In the genomic region with DNA sequence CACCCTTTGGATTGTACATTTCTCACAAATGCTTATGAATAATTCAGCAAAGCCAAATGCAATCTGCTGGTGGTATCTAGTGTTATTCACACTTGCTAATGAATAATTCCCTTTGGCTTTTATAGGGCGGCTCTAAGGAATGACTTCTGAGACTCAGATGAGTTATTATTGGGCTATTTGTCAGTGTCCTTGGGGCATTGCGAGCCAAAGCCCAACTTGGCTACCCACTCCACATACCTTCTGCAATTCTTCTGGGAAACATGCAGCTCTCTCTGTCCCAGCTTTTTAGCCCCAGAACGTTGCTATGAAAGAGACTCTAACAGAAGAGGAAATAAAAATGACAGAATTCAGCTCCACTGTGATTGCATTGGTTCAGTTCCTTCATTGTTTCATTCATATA, we compare ENCODE assay signal across 12 cellular contexts. TPM values are rescaled to one million over a fixed set of nuclear protein-coding genes. Genes with fewer than 3 reads are reported as not detected.
DNase-seq lines count a peak whose midpoint lies in the region; ATAC-seq and TF ChIP-seq lines count a peak whose summit lies in the region.
"Had no signal": no experiment of that assay in that cellular context is flagged by ENCODE, and none has a peak within 500 bp of the region (broad histone marks: within the 10 kb centered on the region; RNA-seq: fewer than 3 reads in every experiment).

No MANE protein-coding gene starts in this region.

- ATAC-seq in left cardiac atrium (peak; percentile 55 to 86), Right ventricle myocardium inferior (no peak), T-helper 17 cell (no peak), foreskin keratinocyte (peak; percentile 66), GM21528 (IDR thresholded peaks at IDR 0.05; ENCODE audit: low FRiP score, unreplicated experiment) (no peak)

- H3K36me3 ChIP-seq in tibial artery (no peaks in the 10 kb centered on the region), sigmoid colon (no peaks in the 10 kb centered on the region)
- H3K36me3 ChIP-seq: colonic mucosa had no signal

- H3K4me1 Mint-ChIP-seq in T-helper 17 cell, result peaks cover 30% of the 10 kb centered on the region

- H3K27ac ChIP-seq in foreskin keratinocyte (peak overlapping the region; percentile 28), tibial artery (peak overlapping the region; percentile 27 to 32), sigmoid colon (peak overlapping the region in 1 of 4 donors; percentile 17)
- H3K27ac ChIP-seq: colonic mucosa, parathyroid adenoma had no signal

- intact Hi-C loops in left cardiac atrium (cut with DNase I), result no loop called here
- intact Hi-C loops in Right ventricle myocardium inferior (cut with DNase I), result no loop called here
- intact Hi-C loops in tibial artery (cut with DNase I; ENCODE audit: low total_unique reads), result no loop called here
- intact Hi-C loops in sigmoid colon (cut with DNase I), result no loop called here

- no peak for DNase-seq in left cardiac atrium
- no peak for DNase-seq in Right ventricle myocardium inferior (ENCODE audit: missing footprints)
- DNase-seq in T-helper 17 cell, result no peak
- peak; percentile 42 to 81 for DNase-seq in foreskin keratinocyte
- DNase-seq in tibial artery, result no peak
- DNase-seq in NCI-H82 treated with DMSO at 0.1 percent for 48 hours (lab: John Stamatoyannopoulos, UW; ENCODE audit: unreplicated experiment), result no peak
- no peak for DNase-seq in sigmoid colon
- DNase-seq: colonic mucosa, NCI-H2029, SIG-M5 had no signal

- 34 to 56% methylated on average over 3 of the region's 3 CpGs for WGBS in sigmoid colon, 2 donors

- TF ChIP-seq POLR2A in sigmoid colon (IDR thresholded peaks at IDR 0.05), result no peak

- TF ChIP-seq EP300 in sigmoid colon (IDR thresholded peaks at IDR 0.05), result no peak

- H3K27me3 ChIP-seq in foreskin keratinocyte (no peaks in the 10 kb centered on the region), tibial artery (no peaks in the 10 kb centered on the region), sigmoid colon (no peaks in the 10 kb centered on the region)
- H3K27me3 ChIP-seq: colonic mucosa had no signal

- TF ChIP-seq CTCF in foreskin keratinocyte (conservative IDR thresholded peaks at IDR 0.05), result no peak
- TF ChIP-seq CTCF in tibial artery (IDR thresholded peaks at IDR 0.05), result no peak
- TF ChIP-seq CTCF in sigmoid colon (IDR thresholded peaks at IDR 0.05), result no peak

- no peaks in the 10 kb centered on the region for H3K27me3 Mint-ChIP-seq in T-helper 17 cell

- H3K27ac Mint-ChIP-seq in T-helper 17 cell, result peak overlapping the region; percentile 68

- no peaks in the 10 kb centered on the region for H3K9me3 ChIP-seq in T-helper 17 cell (ENCODE audit: control insufficient read depth, low read length, poor library complexity, severe bottlenecking)
- H3K9me3 ChIP-seq in tibial artery, result no peaks in the 10 kb centered on the region
- no peaks in the 10 kb centered on the region for H3K9me3 ChIP-seq in sigmoid colon
- H3K9me3 ChIP-seq: colonic mucosa had no signal

- peaks cover 3% of the 10 kb centered on the region for H3K36me3 Mint-ChIP-seq in T-helper 17 cell (ENCODE audit: low read depth)

- peaks cover 42% of the 10 kb centered on the region for H3K4me1 ChIP-seq in foreskin keratinocyte
- H3K4me1 ChIP-seq in tibial artery, result peaks cover 0 to 40% (median 12%) of the 10 kb centered on the region in 4 donors
- peaks cover 0 to 35% (median 24%) of the 10 kb centered on the region in 4 donors for H3K4me1 ChIP-seq in sigmoid colon

- H3K4me3 Mint-ChIP-seq in T-helper 17 cell, result peak overlapping the region; percentile 9

- H3K4me3 ChIP-seq in tibial artery, result no peak overlapping the region
- H3K4me3 ChIP-seq in sigmoid colon, result no peak overlapping the region
- H3K4me3 ChIP-seq: colonic mucosa had no signal

RNA-seq across cellular contexts. Expression of gene FTO, which starts 41.2 kb away (rescaled TPM):
- 10 to 100 TPM; 61.1 to 71.2 TPM for total RNA-seq in left cardiac atrium
- total RNA-seq in Right ventricle myocardium inferior, result 69.5 TPM
- 10 to 100 TPM; 53.0 to 53.3 TPM for total RNA-seq in T-helper 17 cell
- 65.7 and 67.3 TPM in 2 replicates for total RNA-seq in foreskin keratinocyte
- polyA plus RNA-seq in foreskin keratinocyte, result 12.7 and 14.0 TPM in 2 replicates
- 10 to 100 TPM; 77.8 to 97.2 (median 86.0) TPM for total RNA-seq in sigmoid colon
- polyA plus RNA-seq in sigmoid colon, result 10 to 100 TPM in 2 of 3 donors, 1 to 10 TPM in 1; 9.9 to 19.6 (median 11.4) TPM

RNA-seq across cellular contexts. Expression of gene RPGRIP1L, which starts 41.5 kb away (rescaled TPM):
- total RNA-seq in left cardiac atrium, result 1 to 10 TPM; 2.0 to 4.5 TPM
- 2.1 TPM for total RNA-seq in Right ventricle myocardium inferior
- 1 to 10 TPM; 2.1 to 4.1 TPM for total RNA-seq in T-helper 17 cell
- 9.7 and 9.8 TPM in 2 replicates for total RNA-seq in foreskin keratinocyte
- polyA plus RNA-seq in foreskin keratinocyte, result 3.7 and 3.8 TPM in 2 replicates
- total RNA-seq in sigmoid colon, result 1 to 10 TPM; 3.6 to 5.8 (median 3.8) TPM
- polyA plus RNA-seq in sigmoid colon, result 1 to 10 TPM in 1 of 3 donors, under 1 TPM in 2; 0.46 to 1.6 (median 0.60) TPM

Comparison
In these comparisons a context has a peak if more than half of its experiments do, and no peak if none do; other contexts are left out.
1. ATAC-seq: peak in left cardiac atrium (2 of 2) and foreskin keratinocyte (single experiment); none in Right ventricle myocardium inferior (single experiment), T-helper 17 cell (single experiment) and GM21528 (single experiment).
2. DNase-seq: peak in foreskin keratinocyte (2 of 2); none in left cardiac atrium (single experiment), Right ventricle myocardium inferior (single experiment), T-helper 17 cell (0 of 3), tibial artery (0 of 2), NCI-H82 treated with DMSO at 0.1 percent for 48 hours (single experiment) and sigmoid colon (single experiment).